19 cellular contexts compared by ENCODE assay signal in the genomic region with DNA sequence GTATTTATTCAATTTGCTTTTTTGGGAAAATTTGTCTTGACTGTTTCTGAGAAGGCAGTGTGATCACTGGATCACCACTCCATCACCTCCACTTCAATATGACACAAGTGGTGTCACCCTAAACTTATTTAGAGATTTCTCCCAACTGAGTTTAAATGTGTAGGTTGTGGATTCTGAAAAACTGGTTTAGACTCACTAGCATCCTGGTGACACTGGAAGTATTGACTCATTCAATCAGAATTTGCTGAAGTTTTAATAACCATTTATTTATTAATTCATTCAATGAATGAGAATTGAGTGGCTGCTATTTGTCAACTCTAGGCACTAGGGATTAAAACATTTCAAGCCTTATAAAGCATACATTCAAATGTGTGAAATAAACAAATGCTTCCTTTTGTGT.
"Had no signal": no experiment of that assay in that cellular context is flagged by ENCODE, and none has a peak within 500 bp of the region (broad histone marks: within the 10 kb centered on the region; RNA-seq: fewer than 3 reads in every experiment).

No MANE protein-coding gene starts in this region.

- H3K9me3 ChIP-seq: esophagus muscularis mucosa, lower lobe of right lung had no signal

- H3K4me3 ChIP-seq: esophagus muscularis mucosa, lower lobe of right lung, tibial nerve had no signal

- ATAC-seq: activated CD8-positive, alpha-beta memory T cell treated with anti-CD3 and anti-CD28 coated beads, Interleukin-2, amount 10 ng/mL, durations not matched to agents 7 days and 5 days; activated T-helper 17 cell treated with anti-CD3 and anti-CD28 coated beads, Interleukin-2, amount 50 U/mL, for 72 hours; lower lobe of right lung; stimulated activated naive CD8-positive, alpha-beta T cell treated with anti-CD3 and anti-CD28 coated beads, Interleukin-15, Interleukin-2, amounts not matched to agents 100 U/mL and 50 U/mL, for 24 hours had no signal

- H3K4me1 ChIP-seq: esophagus muscularis mucosa, lower lobe of right lung, tibial nerve had no signal

- H3K27ac ChIP-seq: esophagus muscularis mucosa, lower lobe of right lung, tibial nerve had no signal

- H3K36me3 ChIP-seq: esophagus muscularis mucosa, lower lobe of right lung, tibial nerve had no signal

- FAIRE-seq: TTC549, urothelium cell line had no signal

- DNase-seq: activated B cell treated with CpG ODN at 0.5 μM for 24 hours; activated CD4-positive, alpha-beta memory T cell treated with anti-CD3 and anti-CD28 coated beads, Interleukin-2, amount 10 ng/mL, durations not matched to agents 7 days and 5 days; activated CD4-positive, alpha-beta T cell treated with anti-CD3 and anti-CD28 coated beads for 4 hours; activated CD8-positive, alpha-beta memory T cell treated with anti-CD3 and anti-CD28 coated beads, Interleukin-2, amount 10 ng/mL, durations not matched to agents 7 days and 5 days; activated naive CD4-positive, alpha-beta T cell; cerebellar nuclear complex; effector CD4-positive, alpha-beta T cell; glutamatergic neuron; hippocampal formation; lower lobe of right lung; midbrain; posterior cingulate gyrus; stimulated activated naive CD8-positive, alpha-beta T cell treated with anti-CD3 and anti-CD28 coated beads, Interleukin-15, Interleukin-2, amounts not matched to agents 100 U/mL and 50 U/mL, for 24 hours; substantia nigra had no signal

- H3K27me3 ChIP-seq: esophagus muscularis mucosa, tibial nerve had no signal
